19 cellular contexts compared by ENCODE assay signal in the genomic region with DNA sequence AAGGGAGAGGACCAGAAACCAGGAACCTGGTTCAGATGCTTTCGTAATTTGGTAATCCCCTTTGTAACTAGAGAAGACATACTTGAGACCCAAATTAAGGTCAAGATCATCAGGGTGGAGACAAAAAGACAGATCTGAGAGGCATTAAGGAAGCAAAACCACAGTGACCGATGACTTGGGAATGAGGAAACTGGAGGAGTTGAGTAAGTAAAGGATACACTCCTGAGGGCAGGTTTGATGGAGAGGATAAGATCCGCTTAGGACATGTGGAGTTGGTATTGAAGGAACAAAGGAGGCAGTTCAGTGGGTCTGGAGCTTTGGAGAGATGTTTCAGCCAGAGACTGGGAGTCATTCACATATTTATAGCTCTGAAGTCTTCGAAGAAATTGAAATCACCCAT. TPM values are rescaled to one million over a fixed set of nuclear protein-coding genes. Genes with fewer than 3 reads are reported as not detected.
A peak's percentile ranks its signal among the peaks of the same experiment; 100 is the strongest.
DNase-seq lines count a peak whose midpoint lies in the region; ATAC-seq, FAIRE-seq and TF ChIP-seq lines count a peak whose summit lies in the region.
"Had no signal": no experiment of that assay in that cellular context is flagged by ENCODE, and none has a peak within 500 bp of the region (broad histone marks: within the 10 kb centered on the region; RNA-seq: fewer than 3 reads in every experiment).

No MANE protein-coding gene starts in this region.

- no peak for TF ChIP-seq RAD21 in IMR-90 (IDR thresholded peaks at IDR 0.05; ENCODE audit: low read length)

- H3K36me3 ChIP-seq in IMR-90 (ENCODE audit: control insufficient read depth, insufficient read depth, low read length) = no peaks in the 10 kb centered on the region
- no peaks in the 10 kb centered on the region for H3K36me3 ChIP-seq in bronchial epithelial cell (ENCODE audit: control insufficient read depth, insufficient read depth, low read length)
- H3K36me3 ChIP-seq in lower lobe of right lung = no peaks in the 10 kb centered on the region
- H3K36me3 ChIP-seq in naive thymus-derived CD4-positive, alpha-beta T cell (ENCODE audit: control insufficient read depth in 2 of 3, insufficient read depth in 3 of 3, low read length in 3 of 3) = no peaks in the 10 kb centered on the region
- no peaks in the 10 kb centered on the region for H3K36me3 ChIP-seq in body of pancreas (replicated peaks in 1 of 2; ENCODE audit: insufficient read depth in 1 of 2, low read depth in 2 of 2)
- H3K36me3 ChIP-seq: adrenal gland, colonic mucosa, ovary, Peyer's patch, thoracic aorta had no signal

- H3K56ac ChIP-seq in IMR-90 (ENCODE audit: extremely low read depth, insufficient read depth, low read length) = no peak overlapping the region

- TF ChIP-seq CTCF in AG10803 (conservative IDR thresholded peaks at IDR 0.05; ENCODE audit: low read length) = no peak
- no peak for TF ChIP-seq CTCF in IMR-90 (conservative IDR thresholded peaks at IDR 0.05; ENCODE audit: low read depth, low read length)
- TF ChIP-seq CTCF in bronchial epithelial cell (IDR thresholded peaks at IDR 0.05; ENCODE audit: insufficient read depth, low read length, severe bottlenecking) = no peak
- TF ChIP-seq CTCF in lower lobe of right lung (IDR thresholded peaks at IDR 0.05) = no peak
- TF ChIP-seq CTCF in body of pancreas (IDR thresholded peaks at IDR 0.05) = no peak

- H3K4me3 Mint-ChIP-seq in naive thymus-derived CD4-positive, alpha-beta T cell = no peak overlapping the region
- H3K4me3 Mint-ChIP-seq: activated CD4-positive, alpha-beta T cell treated with anti-CD3 and anti-CD28 coated beads, Interleukin-2, amount 10 ng/mL, durations not matched to agents 24 days and 14 days; activated T-cell treated with anti-CD3 and anti-CD28 coated beads, Interleukin-2, amount 50 U/mL, for 4 hours; T-helper 1 cell treated with Interleukin-12 subunit alpha and Interleukin-12 subunit beta and Interleukin-4 antibody, amounts not matched to agents 30 μg/mL and 1 μg/mL, for 36 hours had no signal

- no peak overlapping the region; the same call in 2 of the 3 replicates for H2BK15ac ChIP-seq in IMR-90 (ENCODE audit: low read depth, low read length)

- intact Hi-C loops in IMR-90 (cut with micrococcal nuclease) = no loop called here
- intact Hi-C loops in lower lobe of right lung (cut with DNase I) = loop anchor here (10.0 kb wide), 1 partner anchor 130 kb away; no protein-coding TSS in a partner anchor
- intact Hi-C loops in naive thymus-derived CD4-positive, alpha-beta T cell (cut with micrococcal nuclease) = loop anchor here (5.0 to 10.0 kb wide), 2 partner anchors 42 to 320 kb away; no protein-coding TSS in a partner anchor
- intact Hi-C loops in body of pancreas (cut with DNase I) = no loop called here

- no peak overlapping the region for H2AK9ac ChIP-seq in IMR-90 (replicated peaks; ENCODE audit: low read depth, low read length, poor library complexity)

- H4K8ac ChIP-seq in IMR-90 (ENCODE audit: low read depth in 2 of 2, low read length in 2 of 2) = 0 out of 4 replicates have a peak overlapping the region, but pooled peaks of 1 of the 2 experiments have one; percentile 9

- no peaks in the 10 kb centered on the region for H3K9me1 ChIP-seq in IMR-90 (ENCODE audit: insufficient read depth, low read length)

- no peak overlapping the region for H3K9ac ChIP-seq in IMR-90 (ENCODE audit: low read depth, low read length)

- peak; percentile 45 for DNase-seq in AG10803 (ENCODE audit: low read depth)
- peak; percentile 59 for DNase-seq in IMR-90
- DNase-seq in bronchial epithelial cell (ENCODE audit: low read depth) = peak; percentile 88
- DNase-seq in lower lobe of right lung = no peak
- DNase-seq in naive thymus-derived CD4-positive, alpha-beta T cell = no peak
- no peak for DNase-seq in NCI-H2227 (lab: John Stamatoyannopoulos, UW; ENCODE audit: unreplicated experiment)
- no peak for DNase-seq in body of pancreas
- DNase-seq in stimulated activated CD4-positive, alpha-beta T cell treated with anti-CD3 and anti-CD28 coated beads, Interleukin-15, amount 100 ng/mL, for 24 hours = no peak
- DNase-seq: activated CD4-positive, alpha-beta T cell treated with anti-CD3 and anti-CD28 coated beads, Interleukin-2, amount 10 ng/mL, durations not matched to agents 24 days and 14 days; activated T-cell treated with anti-CD3 and anti-CD28 coated beads, Interleukin-2, amount 50 U/mL, for 4 hours; colonic mucosa; midbrain; NCI-H1417; NCI-H510A treated with DMSO at 0.1 percent for 48 hours had no signal

- in situ Hi-C loops in IMR-90 (cut with MboI; ENCODE audit: low sequenced_read_pairs) = loop anchor here (5.0 to 25.0 kb wide), 2 partner anchors 357 to 612 kb away; no protein-coding TSS in a partner anchor

- no peak overlapping the region for H4K5ac ChIP-seq in IMR-90 (ENCODE audit: low read depth, low read length)

- H3K27me3 ChIP-seq in IMR-90 (ENCODE audit: control insufficient read depth, insufficient read depth, low read length) = no peaks in the 10 kb centered on the region
- no peaks in the 10 kb centered on the region for H3K27me3 ChIP-seq in bronchial epithelial cell (ENCODE audit: control insufficient read depth, insufficient read depth, low read length)
- no peaks in the 10 kb centered on the region for H3K27me3 ChIP-seq in lower lobe of right lung (ENCODE audit: low read depth)
- H3K27me3 ChIP-seq in naive thymus-derived CD4-positive, alpha-beta T cell (ENCODE audit: control insufficient read depth in 2 of 2, insufficient read depth in 2 of 2, low read length in 2 of 2) = no peaks in the 10 kb centered on the region
- no peaks in the 10 kb centered on the region for H3K27me3 ChIP-seq in body of pancreas
- H3K27me3 ChIP-seq: adrenal gland, colonic mucosa, ovary, Peyer's patch had no signal

- 100% methylated on average over 1 of the region's 4 CpGs; no CpG with 5 or more reads in 1 of the 2 experiments for WGBS in IMR-90 (ENCODE audit: extremely low coverage in 2 of 2, insufficient read length in 1 of 2), 2 experiments
- 68 to 76% methylated on average over 4 of the region's 4 CpGs for WGBS in body of pancreas, 2 donors

- peaks cover 0 to 6% (median 5%) of the 10 kb centered on the region in 7 donors for H3K4me1 Mint-ChIP-seq in naive thymus-derived CD4-positive, alpha-beta T cell

- ATAC-seq in IMR-90 (ENCODE audit: low read depth) (peak; percentile 27; the same call in 1 of the 2 replicates), lower lobe of right lung (peak; percentile 41 to 47), body of pancreas (no peak)
- ATAC-seq in naive thymus-derived CD4-positive, alpha-beta T cell = no peak
- ATAC-seq: activated T-cell treated with anti-CD3 and anti-CD28 coated beads, Interleukin-2, amount 50 U/mL, for 4 hours had no signal

- no peak for FAIRE-seq in bronchial epithelial cell (lab: Jason Lieb, UNC)

- H4K20me1 ChIP-seq in IMR-90 (ENCODE audit: insufficient read depth, low read length) = no peaks in the 10 kb centered on the region

- H3K4me2 ChIP-seq in IMR-90 (ENCODE audit: low read depth, low read length) = no peak overlapping the region

- no peaks in the 10 kb centered on the region for H3K9me3 Mint-ChIP-seq in naive thymus-derived CD4-positive, alpha-beta T cell
- H3K9me3 Mint-ChIP-seq: activated CD4-positive, alpha-beta T cell treated with anti-CD3 and anti-CD28 coated beads, Interleukin-2, amount 10 ng/mL, durations not matched to agents 24 days and 14 days; activated T-cell treated with anti-CD3 and anti-CD28 coated beads, Interleukin-2, amount 50 U/mL, for 4 hours; T-helper 1 cell treated with Interleukin-12 subunit alpha and Interleukin-12 subunit beta and Interleukin-4 antibody, amounts not matched to agents 30 μg/mL and 1 μg/mL, for 36 hours had no signal

- POLR2A ChIA-PET in IMR-90 (lab: Charles Lee; ENCODE audit: unreplicated experiment) = no interaction called here
- POLR2A ChIA-PET in naive thymus-derived CD4-positive, alpha-beta T cell (lab: Charles Lee) = interaction anchor here (1.0 to 4.1 kb wide), 2 partner anchors 72 to 98 kb away, joined by 3 to 27 read pairs; a partner anchor contains a TSS

- no peak overlapping the region for H4K91ac ChIP-seq in IMR-90 (ENCODE audit: insufficient read depth, low read depth, low read length)

- TF ChIP-seq POLR2A in IMR-90 (IDR thresholded peaks at IDR 0.05; ENCODE audit: low read depth, low read length) (no peak), body of pancreas (IDR thresholded peaks at IDR 0.05) (no peak)

- H2AK5ac ChIP-seq in IMR-90 (ENCODE audit: low read depth, low read length) = no peak overlapping the region; the same call in 1 of the 2 replicates

- no peaks in the 10 kb centered on the region for H3K79me1 ChIP-seq in IMR-90 (ENCODE audit: low read depth in 1 of 2, low read length in 2 of 2)

- H3K27ac Mint-ChIP-seq in naive thymus-derived CD4-positive, alpha-beta T cell = no peak overlapping the region
- H3K27ac Mint-ChIP-seq: activated CD4-positive, alpha-beta T cell treated with anti-CD3 and anti-CD28 coated beads, Interleukin-2, amount 10 ng/mL, durations not matched to agents 24 days and 14 days; T-helper 1 cell treated with Interleukin-12 subunit alpha and Interleukin-12 subunit beta and Interleukin-4 antibody, amounts not matched to agents 30 μg/mL and 1 μg/mL, for 36 hours had no signal

- no TSS peak for BruUV-seq in IMR-90 (replicated peaks; lab: Mats Ljungman, UMichigan)

- H2AFZ ChIP-seq in IMR-90 (replicated peaks; ENCODE audit: low read length, poor library complexity) = peak overlapping the region; percentile 16

- H2BK5ac ChIP-seq in IMR-90 (ENCODE audit: low read depth, low read length, poor library complexity, severe bottlenecking) = no peak overlapping the region

- CTCF ChIA-PET in IMR-90 (lab: Yijun Ruan, JAX) = no interaction called here
- CTCF ChIA-PET in naive thymus-derived CD4-positive, alpha-beta T cell (lab: Charles Lee) = interaction anchor here (0.6 to 1.0 kb wide), 5 partner anchors 37 to 145 kb away, joined by 3 read pairs; no protein-coding TSS in a partner anchor

- H2BK120ac ChIP-seq in IMR-90 (ENCODE audit: low read depth, low read length) = peak overlapping the region; percentile 13; the same call in 1 of the 2 replicates

- H3K18ac ChIP-seq in IMR-90 (ENCODE audit: low read depth, low read length) = no peak overlapping the region

- H3K4me3 ChIP-seq in AG10803 (ENCODE audit: low read length) (no peak overlapping the region), IMR-90 (ENCODE audit: insufficient read depth, low read depth, low read length) (no peak overlapping the region), bronchial epithelial cell (ENCODE audit: low read depth, low read length) (no peak overlapping the region), lower lobe of right lung (no peak overlapping the region), body of pancreas (no peak overlapping the region)
- H3K4me3 ChIP-seq in naive thymus-derived CD4-positive, alpha-beta T cell (ENCODE audit: low read length) = no peak overlapping the region
- H3K4me3 ChIP-seq: adrenal gland, colonic mucosa, ovary, Peyer's patch, thoracic aorta had no signal

- 0 out of 2 replicates have a peak overlapping the region, but pooled peaks have one; percentile 1 for H3K23ac ChIP-seq in IMR-90 (ENCODE audit: low read depth, low read length)

- H3K4me1 ChIP-seq in IMR-90 (ENCODE audit: control insufficient read depth, insufficient read depth, low read length) = no peaks in the 10 kb centered on the region
- peaks cover 6% of the 10 kb centered on the region for H3K4me1 ChIP-seq in lower lobe of right lung
- no peaks in the 10 kb centered on the region for H3K4me1 ChIP-seq in naive thymus-derived CD4-positive, alpha-beta T cell (ENCODE audit: control insufficient read depth in 2 of 2, insufficient read depth in 2 of 2, low read length in 2 of 2)
- no peaks in the 10 kb centered on the region for H3K4me1 ChIP-seq in body of pancreas
- H3K4me1 ChIP-seq: adrenal gland, colonic mucosa, Peyer's patch had no signal

- no peaks in the 10 kb centered on the region for H3K9me3 ChIP-seq in IMR-90 (ENCODE audit: control insufficient read depth, insufficient read depth, low read length)
- H3K9me3 ChIP-seq in lower lobe of right lung = no peaks in the 10 kb centered on the region
- no peaks in the 10 kb centered on the region for H3K9me3 ChIP-seq in naive thymus-derived CD4-positive, alpha-beta T cell (ENCODE audit: control insufficient read depth in 2 of 3, low read length in 3 of 3)
- no peaks in the 10 kb centered on the region for H3K9me3 ChIP-seq in body of pancreas
- H3K9me3 ChIP-seq: adrenal gland, colonic mucosa, ovary, Peyer's patch, thoracic aorta had no signal

- H3K14ac ChIP-seq in IMR-90 (replicated peaks; ENCODE audit: low read depth, low read length) = no peak overlapping the region

- H3K4ac ChIP-seq in IMR-90 (ENCODE audit: low read depth, low read length) = no peak overlapping the region; the same call in 1 of the 2 replicates

- dilution Hi-C loops in IMR-90 (cut with HindIII; ENCODE audit: low sequenced_read_pairs, unreplicated experiment) = no loop called here

- no peaks in the 10 kb centered on the region for H3K27me3 Mint-ChIP-seq in naive thymus-derived CD4-positive, alpha-beta T cell

- no peak overlapping the region for H3K27ac ChIP-seq in IMR-90 (ENCODE audit: insufficient read depth, low read length)
- no peak overlapping the region for H3K27ac ChIP-seq in lower lobe of right lung
- no peak overlapping the region for H3K27ac ChIP-seq in naive thymus-derived CD4-positive, alpha-beta T cell (ENCODE audit: low read depth, low read length)
- no peak overlapping the region for H3K27ac ChIP-seq in body of pancreas
- H3K27ac ChIP-seq: adrenal gland, colonic mucosa, ovary, Peyer's patch, thoracic aorta had no signal

- no peak overlapping the region for H2BK20ac ChIP-seq in IMR-90 (ENCODE audit: low read depth, low read length)

- no peaks in the 10 kb centered on the region for H3K36me3 Mint-ChIP-seq in naive thymus-derived CD4-positive, alpha-beta T cell

RNA-seq across cellular contexts. Expression of a gene that starts 23.7 kb away (rescaled TPM):
- total RNA-seq in IMR-90 (2012; rRNA removed) (2.5 and 4.5 TPM in 2 replicates), bronchial epithelial cell (0.26 and 0.38 TPM in 2 replicates), lower lobe of right lung (124 TPM), body of pancreas (10 to 100 TPM in 1 of 2 donors, not detected in 1; 16.5 TPM)
- polyA plus RNA-seq in IMR-90 (2012; rRNA removed) = 2.2 and 2.3 TPM in 2 replicates
- 0.52 and 1.1 TPM in 2 replicates for polyA plus RNA-seq in IMR-90 (2012; cell fraction: cytosol; rRNA removed)
- polyA plus RNA-seq in IMR-90 (2012; cell fraction: nucleus; rRNA removed; ENCODE audit: low replicate concordance) = 0.24 and 0.91 TPM in 2 replicates
- total RNA-seq in naive thymus-derived CD4-positive, alpha-beta T cell = 100 to 1,000 TPM in 1 of 5 experiments, 10 to 100 TPM in 4; 27.3 to 119 (median 31.0) TPM
- polyA plus RNA-seq in naive thymus-derived CD4-positive, alpha-beta T cell = 10 to 100 TPM; 28.1 to 29.4 TPM

Comparison
In these comparisons a context has a peak if more than half of its experiments do, and no peak if none do; other contexts are left out.
1. DNase-seq: peak in AG10803 (single experiment), IMR-90 (single experiment) and bronchial epithelial cell (single experiment); none in lower lobe of right lung (single experiment), naive thymus-derived CD4-positive, alpha-beta T cell (0 of 9), NCI-H2227 (single experiment), body of pancreas (0 of 4) and stimulated activated CD4-positive, alpha-beta T cell treated with anti-CD3 and anti-CD28 coated beads, Interleukin-15, amount 100 ng/mL, for 24 hours (single experiment).
2. ATAC-seq: peak in IMR-90 (single experiment) and lower lobe of right lung (2 of 2); none in naive thymus-derived CD4-positive, alpha-beta T cell (single experiment) and body of pancreas (single experiment).
3. intact Hi-C loops: an anchor here in lower lobe of right lung (10.0 kb wide) and naive thymus-derived CD4-positive, alpha-beta T cell (5.0 to 10.0 kb wide); none called in IMR-90 and body of pancreas.